ENCODE assay signal across 1 cellular context in the genomic region with DNA sequence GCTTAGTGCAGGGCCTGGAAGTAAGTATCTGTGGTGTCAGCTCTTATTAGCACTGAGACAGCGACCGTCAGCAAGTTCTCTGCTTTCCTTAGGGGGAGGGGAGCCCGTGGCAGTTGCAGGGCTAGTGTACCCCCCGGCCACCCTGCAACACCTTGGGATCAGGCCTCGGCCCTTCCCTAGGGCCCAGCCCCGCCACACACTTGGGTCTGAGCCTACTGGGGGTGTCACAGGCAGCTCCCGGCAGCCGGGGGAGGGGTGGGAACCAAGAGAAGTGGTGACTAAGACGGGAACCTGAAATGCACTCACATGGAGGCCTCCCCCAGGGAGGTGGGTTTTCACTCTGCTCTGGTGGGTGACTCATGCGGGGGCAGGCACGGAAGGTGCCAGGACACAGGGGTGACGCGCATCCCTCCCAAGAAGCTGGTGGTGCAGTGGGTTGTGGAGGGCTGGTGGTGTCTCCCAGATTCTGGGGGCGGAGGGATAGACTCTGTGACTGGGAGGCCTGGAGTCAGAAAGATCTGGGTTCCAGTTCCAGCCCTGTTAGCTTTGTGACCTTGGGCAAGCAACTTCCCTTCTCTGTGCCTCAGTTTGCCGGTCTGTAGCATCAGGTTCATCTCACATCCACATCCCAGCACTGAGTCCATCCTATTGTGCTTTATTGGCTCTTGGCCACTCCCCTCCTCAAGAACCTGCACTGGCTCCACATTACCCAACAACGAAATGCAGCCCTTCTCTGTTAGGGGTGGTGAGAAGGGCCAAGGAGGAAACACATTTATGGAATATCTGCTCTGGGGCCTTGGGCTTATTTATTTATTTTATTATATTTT.
TF ChIP-seq lines count a peak whose summit lies in the region.

No MANE protein-coding gene starts in this region.

TF ChIP-seq in K562, 482 proteins besides CTCF, POLR2A, EP300 and RAD21 (continued from another document and continues in another):
- TF ChIP-seq CLOCK (CRISPR knock-in tag; IDR thresholded peaks at IDR 0.05; ENCODE audit: borderline replicate concordance) (no peak), ATF6 (CRISPR knock-in tag; IDR thresholded peaks at IDR 0.05) (no peak), SUPT5H (IDR thresholded peaks at IDR 0.05) (no peak), MITF (IDR thresholded peaks at IDR 0.05) (no peak), HMG20A (CRISPR knock-in tag; conservative IDR thresholded peaks at IDR 0.05) (no peak), SRSF3 (IDR thresholded peaks at IDR 0.05; ENCODE audit: insufficient read depth, low read length) (no peak), E2F1 (CRISPR knock-in tag; IDR thresholded peaks at IDR 0.05) (no peak), FOXM1 (IDR thresholded peaks at IDR 0.05; ENCODE audit: low read depth) (no peak), FOXM1 (CRISPR knock-in tag; IDR thresholded peaks at IDR 0.05; ENCODE audit: low read depth) (no peak), PML (IDR thresholded peaks at IDR 0.05; ENCODE audit: low read length) (no peak), ZC3H8 (IDR thresholded peaks at IDR 0.05) (no peak), PBX2 (CRISPR knock-in tag; IDR thresholded peaks at IDR 0.05; ENCODE audit: low read depth) (no peak), PBX2 (tag; conservative IDR thresholded peaks at IDR 0.05; ENCODE audit: low read depth) (no peak), ZNF282 (CRISPR knock-in tag; IDR thresholded peaks at IDR 0.05) (no peak), MED1 (CRISPR knock-in tag; IDR thresholded peaks at IDR 0.05; ENCODE audit: borderline replicate concordance) (no peak), STAT5A (IDR thresholded peaks at IDR 0.05; ENCODE audit: borderline replicate concordance, low read length) (no peak), HMBOX1 (IDR thresholded peaks at IDR 0.05) (no peak), BRF2 (IDR thresholded peaks at IDR 0.05; ENCODE audit: borderline replicate concordance, insufficient read depth, insufficient read length) (no peak), BHLHE40 (IDR thresholded peaks at IDR 0.05; ENCODE audit: low read length) (peak; percentile 67), CXXC5 (CRISPR knock-in tag; IDR thresholded peaks at IDR 0.05) (no peak), EHMT2 (IDR thresholded peaks at IDR 0.05) (no peak), TAL1 (IDR thresholded peaks at IDR 0.05) (no peak), PHF21A (IDR thresholded peaks at IDR 0.05; ENCODE audit: borderline replicate concordance, low read depth) (no peak), GATAD2A (IDR thresholded peaks at IDR 0.05) (0 out of 2 replicates have a peak, but pooled peaks have one; percentile 70), TAF9B (IDR thresholded peaks at IDR 0.05; ENCODE audit: partially characterized antibody) (peak; percentile 32), NUFIP1 (IDR thresholded peaks at IDR 0.05; ENCODE audit: partially characterized antibody) (no peak), MYNN (IDR thresholded peaks at IDR 0.05) (peak; percentile 84; the same call in 1 of the 2 replicates), MYNN (CRISPR knock-in tag; IDR thresholded peaks at IDR 0.05) (no peak), SNRNP70 (optimal IDR thresholded peaks at IDR 0.05; ENCODE audit: low read depth, low read length) (no peak), MEF2A (IDR thresholded peaks at IDR 0.05; ENCODE audit: control insufficient read depth, low read depth, low read length) (no peak), ETV5 (CRISPR knock-in tag; IDR thresholded peaks at IDR 0.05; ENCODE audit: low read depth) (no peak)
- TF ChIP-seq, protein P1, sequence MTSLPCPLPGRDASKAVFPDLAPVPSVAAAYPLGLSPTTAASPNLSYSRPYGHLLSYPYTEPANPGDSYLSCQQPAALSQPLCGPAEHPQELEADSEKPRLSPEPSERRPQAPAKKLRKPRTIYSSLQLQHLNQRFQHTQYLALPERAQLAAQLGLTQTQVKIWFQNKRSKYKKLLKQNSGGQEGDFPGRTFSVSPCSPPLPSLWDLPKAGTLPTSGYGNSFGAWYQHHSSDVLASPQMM (CRISPR knock-in tag; IDR thresholded peaks at IDR 0.05), result no peak
- TF ChIP-seq, protein P2, sequence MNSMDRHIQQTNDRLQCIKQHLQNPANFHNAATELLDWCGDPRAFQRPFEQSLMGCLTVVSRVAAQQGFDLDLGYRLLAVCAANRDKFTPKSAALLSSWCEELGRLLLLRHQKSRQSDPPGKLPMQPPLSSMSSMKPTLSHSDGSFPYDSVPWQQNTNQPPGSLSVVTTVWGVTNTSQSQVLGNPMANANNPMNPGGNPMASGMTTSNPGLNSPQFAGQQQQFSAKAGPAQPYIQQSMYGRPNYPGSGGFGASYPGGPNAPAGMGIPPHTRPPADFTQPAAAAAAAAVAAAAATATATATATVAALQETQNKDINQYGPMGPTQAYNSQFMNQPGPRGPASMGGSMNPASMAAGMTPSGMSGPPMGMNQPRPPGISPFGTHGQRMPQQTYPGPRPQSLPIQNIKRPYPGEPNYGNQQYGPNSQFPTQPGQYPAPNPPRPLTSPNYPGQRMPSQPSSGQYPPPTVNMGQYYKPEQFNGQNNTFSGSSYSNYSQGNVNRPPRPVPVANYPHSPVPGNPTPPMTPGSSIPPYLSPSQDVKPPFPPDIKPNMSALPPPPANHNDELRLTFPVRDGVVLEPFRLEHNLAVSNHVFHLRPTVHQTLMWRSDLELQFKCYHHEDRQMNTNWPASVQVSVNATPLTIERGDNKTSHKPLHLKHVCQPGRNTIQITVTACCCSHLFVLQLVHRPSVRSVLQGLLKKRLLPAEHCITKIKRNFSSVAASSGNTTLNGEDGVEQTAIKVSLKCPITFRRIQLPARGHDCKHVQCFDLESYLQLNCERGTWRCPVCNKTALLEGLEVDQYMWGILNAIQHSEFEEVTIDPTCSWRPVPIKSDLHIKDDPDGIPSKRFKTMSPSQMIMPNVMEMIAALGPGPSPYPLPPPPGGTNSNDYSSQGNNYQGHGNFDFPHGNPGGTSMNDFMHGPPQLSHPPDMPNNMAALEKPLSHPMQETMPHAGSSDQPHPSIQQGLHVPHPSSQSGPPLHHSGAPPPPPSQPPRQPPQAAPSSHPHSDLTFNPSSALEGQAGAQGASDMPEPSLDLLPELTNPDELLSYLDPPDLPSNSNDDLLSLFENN (IDR thresholded peaks at IDR 0.05; ENCODE audit: low read depth in 2 of 2, low read length in 2 of 2), result 0 out of 4 replicates have a peak, but pooled peaks of 1 of the 2 experiments have one; percentile 31
- TF ChIP-seq, protein P3, sequence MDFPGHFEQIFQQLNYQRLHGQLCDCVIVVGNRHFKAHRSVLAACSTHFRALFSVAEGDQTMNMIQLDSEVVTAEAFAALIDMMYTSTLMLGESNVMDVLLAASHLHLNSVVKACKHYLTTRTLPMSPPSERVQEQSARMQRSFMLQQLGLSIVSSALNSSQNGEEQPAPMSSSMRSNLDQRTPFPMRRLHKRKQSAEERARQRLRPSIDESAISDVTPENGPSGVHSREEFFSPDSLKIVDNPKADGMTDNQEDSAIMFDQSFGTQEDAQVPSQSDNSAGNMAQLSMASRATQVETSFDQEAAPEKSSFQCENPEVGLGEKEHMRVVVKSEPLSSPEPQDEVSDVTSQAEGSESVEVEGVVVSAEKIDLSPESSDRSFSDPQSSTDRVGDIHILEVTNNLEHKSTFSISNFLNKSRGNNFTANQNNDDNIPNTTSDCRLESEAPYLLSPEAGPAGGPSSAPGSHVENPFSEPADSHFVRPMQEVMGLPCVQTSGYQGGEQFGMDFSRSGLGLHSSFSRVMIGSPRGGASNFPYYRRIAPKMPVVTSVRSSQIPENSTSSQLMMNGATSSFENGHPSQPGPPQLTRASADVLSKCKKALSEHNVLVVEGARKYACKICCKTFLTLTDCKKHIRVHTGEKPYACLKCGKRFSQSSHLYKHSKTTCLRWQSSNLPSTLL (IDR thresholded peaks at IDR 0.05), result no peak
